In genomic region chr18:9739516-9739915, GRCh38 we compare ENCODE assay signal across 23 cellular contexts. TPM values are rescaled to one million over a fixed set of nuclear protein-coding genes. Genes with fewer than 3 reads are reported as not detected.
DNase-seq lines count a peak whose midpoint lies in the region; ATAC-seq and TF ChIP-seq lines count a peak whose summit lies in the region.
"Had no signal": no experiment of that assay in that cellular context is flagged by ENCODE, and none has a peak within 500 bp of the region (broad histone marks: within the 10 kb centered on the region; RNA-seq: fewer than 3 reads in every experiment).

No MANE protein-coding gene starts in this region.

- H3K18ac ChIP-seq in neuronal stem cell (ENCODE audit: low read length) = no peak overlapping the region

- no peak overlapping the region for H2AFZ ChIP-seq in neuronal stem cell (ENCODE audit: low read length)

- intact Hi-C loops in head of caudate nucleus (cut with DNase I) (no loop called here), A673 (cut with micrococcal nuclease; ENCODE audit: unreplicated experiment) (no loop called here)

- H3K27me3 ChIP-seq in neuronal stem cell (ENCODE audit: control insufficient read depth in 3 of 3, insufficient read depth in 3 of 3, low read depth in 1 of 3, low read length in 3 of 3) (no peaks in the 10 kb centered on the region), A673 (replicated peaks; ENCODE audit: insufficient read depth, low read depth, low read length, poor library complexity) (no peaks in the 10 kb centered on the region)
- H3K27me3 ChIP-seq: vagina had no signal

- H3K4ac ChIP-seq in neuronal stem cell (ENCODE audit: low read length) = no peak overlapping the region

- H2BK120ac ChIP-seq in neuronal stem cell (ENCODE audit: low read depth, low read length) = no peak overlapping the region

- H2BK12ac ChIP-seq in neuronal stem cell (ENCODE audit: low read length) = no peak overlapping the region

- POLR2A ChIA-PET in A673 (lab: Charles Lee; ENCODE audit: low non-redundant PET) = no interaction called here

- DNase-seq in ELR (ENCODE audit: low read depth) = peak; percentile 22
- DNase-seq in epithelial cell of esophagus (ENCODE audit: low read depth) = no peak
- no peak for DNase-seq in osteocyte (ENCODE audit: extremely low spot score, unreplicated experiment)
- no peak for DNase-seq in HK-2 (ENCODE audit: unreplicated experiment)
- no peak for DNase-seq in neuronal stem cell (ENCODE audit: low spot score)
- DNase-seq in head of caudate nucleus = no peak
- no peak for DNase-seq in A673 (ENCODE audit: low spot score)
- DNase-seq: activated CD4-positive, alpha-beta T cell treated with anti-CD3 and anti-CD28 coated beads, Interleukin-2, amount 10 ng/mL, durations not matched to agents 24 days and 14 days; activated naive CD4-positive, alpha-beta T cell treated with anti-CD3 and anti-CD28 coated beads, Interleukin-2, amount 50 U/mL, for 16 hours; aorta; CD4-positive, alpha-beta T cell; cerebellar nuclear complex; GDM1; MV-4-11; natural killer cell; NCI-H1694; NCI-H526 treated with DMSO at 0.1 percent for 48 hours; T-helper 17 cell had no signal

- no peaks in the 10 kb centered on the region for H3K9me3 Mint-ChIP-seq in osteocyte (ENCODE audit: unreplicated experiment)
- H3K9me3 Mint-ChIP-seq: activated CD4-positive, alpha-beta T cell treated with anti-CD3 and anti-CD28 coated beads, Interleukin-2, amount 10 ng/mL, durations not matched to agents 24 days and 14 days; CD4-positive, alpha-beta T cell; natural killer cell had no signal

- CTCF ChIA-PET in A673 (lab: Charles Lee) = no interaction called here

- no peak overlapping the region for H2AK5ac ChIP-seq in neuronal stem cell (ENCODE audit: low read depth, low read length)

- H3K36me3 Mint-ChIP-seq in osteocyte (ENCODE audit: unreplicated experiment) = peaks cover 4% of the 10 kb centered on the region
- H3K36me3 Mint-ChIP-seq: mesothelial cell of epicardium, natural killer cell had no signal

- H2BK5ac ChIP-seq in neuronal stem cell (ENCODE audit: low read length) = no peak overlapping the region

- H3K4me1 ChIP-seq in neuronal stem cell (ENCODE audit: control insufficient read depth in 2 of 2, insufficient read depth in 1 of 2, low read depth in 1 of 2, low read length in 2 of 2) = peaks cover 15 to 37% of the 10 kb centered on the region in 2 donors
- H3K4me1 ChIP-seq in A673 (ENCODE audit: insufficient read depth, low read length, poor library complexity, severe bottlenecking) = peaks cover 25% of the 10 kb centered on the region
- H3K4me1 ChIP-seq: prostate gland had no signal

- no peak overlapping the region for H3K9ac ChIP-seq in neuronal stem cell (ENCODE audit: low read depth, low read length, poor library complexity)

- H4K8ac ChIP-seq in neuronal stem cell (ENCODE audit: low read depth, low read length) = no peak overlapping the region

- H3K23ac ChIP-seq in neuronal stem cell (ENCODE audit: low read depth, low read length, poor library complexity) = no peak overlapping the region

- no peaks in the 10 kb centered on the region for H3K79me1 ChIP-seq in neuronal stem cell (ENCODE audit: low read depth, low read length)

- H3K27ac ChIP-seq in neuronal stem cell (replicated peaks; ENCODE audit: low read length) (no peak overlapping the region), A673 (ENCODE audit: low read depth, low read length, poor library complexity, severe bottlenecking) (no peak overlapping the region)
- H3K27ac ChIP-seq: prostate gland, vagina had no signal

- H3K27me3 Mint-ChIP-seq in osteocyte (ENCODE audit: unreplicated experiment) = no peaks in the 10 kb centered on the region

- H3K4me3 ChIP-seq in epithelial cell of esophagus (ENCODE audit: low read length) (no peak overlapping the region), neuronal stem cell (ENCODE audit: low read length in 2 of 2) (no peak overlapping the region), A673 (ENCODE audit: low read depth, low read length, poor library complexity, severe bottlenecking) (no peak overlapping the region)
- H3K4me3 ChIP-seq: prostate gland, vagina had no signal

- no CpG with 5 or more reads among the region's 1 CpG for whole genome bisulfite sequencing in neuronal stem cell (ENCODE audit: extremely low coverage in 2 of 2, insufficient read length in 2 of 2, insufficient replicate concordance in 1 of 2), 2 donors

- BruUV-seq in A673 (replicated peaks; lab: Mats Ljungman, UMichigan) = no TSS peak

- no peaks in the 10 kb centered on the region for H3K9me3 ChIP-seq in neuronal stem cell (replicated peaks in 1 of 2; ENCODE audit: control insufficient read depth in 2 of 2, insufficient read depth in 1 of 2, low read depth in 1 of 2, low read length in 2 of 2)
- H3K9me3 ChIP-seq in A673 (ENCODE audit: low read depth, low read length, poor library complexity, severe bottlenecking) = no peaks in the 10 kb centered on the region
- H3K9me3 ChIP-seq: prostate gland, vagina had no signal

- H3K36me3 ChIP-seq in neuronal stem cell (replicated peaks in 1 of 2; ENCODE audit: control insufficient read depth in 2 of 2, insufficient read depth in 2 of 2, low read length in 2 of 2) = no peaks in the 10 kb centered on the region
- H3K36me3 ChIP-seq in A673 (ENCODE audit: insufficient read depth, low read length, poor library complexity, severe bottlenecking) = no peaks in the 10 kb centered on the region
- H3K36me3 ChIP-seq: prostate gland, vagina had no signal

- ATAC-seq in SK-N-SH treated with all-trans-retinoic acid at 6 μM for 48 hours = 0 out of 3 replicates have a peak, but pooled peaks have one; percentile 10
- ATAC-seq: natural killer cell, T-helper 17 cell had no signal

- H3K4me1 Mint-ChIP-seq in osteocyte (ENCODE audit: unreplicated experiment) = peaks cover 47% of the 10 kb centered on the region
- H3K4me1 Mint-ChIP-seq: T-helper 17 cell had no signal

- no peak overlapping the region for H2BK15ac ChIP-seq in neuronal stem cell (ENCODE audit: low read length)

- H3K27ac Mint-ChIP-seq in osteocyte (ENCODE audit: unreplicated experiment) = peak overlapping the region; percentile 15
- H3K27ac Mint-ChIP-seq: activated CD4-positive, alpha-beta T cell treated with anti-CD3 and anti-CD28 coated beads, Interleukin-2, amount 10 ng/mL, durations not matched to agents 24 days and 14 days; CD4-positive, alpha-beta T cell; mesothelial cell of epicardium; natural killer cell; T-helper 17 cell had no signal

- H3K4me2 ChIP-seq in neuronal stem cell (ENCODE audit: insufficient read depth, low read length, poor library complexity, severe bottlenecking) = no peak overlapping the region

- H3K4me3 Mint-ChIP-seq in osteocyte (ENCODE audit: unreplicated experiment) = no peak overlapping the region
- H3K4me3 Mint-ChIP-seq: activated CD4-positive, alpha-beta T cell treated with anti-CD3 and anti-CD28 coated beads, Interleukin-2, amount 10 ng/mL, durations not matched to agents 24 days and 14 days; CD4-positive, alpha-beta T cell; mesothelial cell of epicardium; natural killer cell; T-helper 17 cell had no signal

- H4K91ac ChIP-seq in neuronal stem cell (ENCODE audit: low read depth, low read length, poor library complexity) = no peak overlapping the region

- TF ChIP-seq CTCF in epithelial cell of esophagus (IDR thresholded peaks at IDR 0.05; ENCODE audit: insufficient read depth, low read depth, low read length, missing control alignments) = peak; percentile 5
- no peak for TF ChIP-seq CTCF in osteocyte (IDR thresholded peaks at IDR 0.05)
- no peak for TF ChIP-seq CTCF in A673 (conservative IDR thresholded peaks at IDR 0.05; ENCODE audit: low read depth, low read length)

- no peak overlapping the region for H3K14ac ChIP-seq in neuronal stem cell (ENCODE audit: low read length)

TF ChIP-seq in SK-N-SH treated with all-trans-retinoic acid at 6 μM for 48 hours, 23 proteins besides CTCF, POLR2A, EP300 and RAD21 (continues in another document):
- TF ChIP-seq POU6F1 (CRISPR knock-in tag; IDR thresholded peaks at IDR 0.05; ENCODE audit: borderline replicate concordance, low read depth) = no peak
- TF ChIP-seq TCF4 (CRISPR knock-in tag; IDR thresholded peaks at IDR 0.05; ENCODE audit: borderline replicate concordance) = no peak
- TF ChIP-seq ZNF70 (CRISPR knock-in tag; IDR thresholded peaks at IDR 0.05) = no peak
- no peak for TF ChIP-seq ISL1 (CRISPR knock-in tag; IDR thresholded peaks at IDR 0.05)
- TF ChIP-seq ZFP3 (CRISPR knock-in tag; IDR thresholded peaks at IDR 0.05) = no peak
- TF ChIP-seq CREB5 (CRISPR knock-in tag; IDR thresholded peaks at IDR 0.05; ENCODE audit: low read depth) = no peak
- no peak for TF ChIP-seq ZNF565 (CRISPR knock-in tag; conservative IDR thresholded peaks at IDR 0.05; ENCODE audit: low read depth)
- no peak for TF ChIP-seq ZNF8 (CRISPR knock-in tag; IDR thresholded peaks at IDR 0.05)
- TF ChIP-seq TOX (CRISPR knock-in tag; IDR thresholded peaks at IDR 0.05; ENCODE audit: borderline replicate concordance) = no peak
- no peak for TF ChIP-seq OSR1 (CRISPR knock-in tag; IDR thresholded peaks at IDR 0.05)
- no peak for TF ChIP-seq ARNTL (CRISPR knock-in tag; IDR thresholded peaks at IDR 0.05; ENCODE audit: borderline replicate concordance, low read depth)
- no peak for TF ChIP-seq RARB (CRISPR knock-in tag; IDR thresholded peaks at IDR 0.05)

RNA-seq across cellular contexts. Expression of gene RAB31, which starts 31.4 kb away (rescaled TPM):
- total RNA-seq in osteocyte (90.8 and 97.2 TPM in 2 replicates), A673 (2021) (6.1 and 8.1 TPM in 2 replicates)
- polyA plus RNA-seq in neuronal stem cell (2013, experiment 1 of 2) = 30.4 TPM
- 34.5 TPM for polyA plus RNA-seq in neuronal stem cell (2013, experiment 2 of 2)
- total RNA-seq: activated CD4-positive, alpha-beta T cell treated with anti-CD3 and anti-CD28 coated beads, Interleukin-2, amount 10 ng/mL, durations not matched to agents 24 days and 14 days; OCI-LY7 had no signal

Comparison
In these comparisons a context has a peak if more than half of its experiments do, and no peak if none do; other contexts are left out.
1. RNA of gene RAB31, which starts 31.4 kb away (total RNA-seq): 90.8 to 97.2 TPM in osteocyte; 6.1 to 8.1 TPM in A673; every median in the first group is over 10 times any median in the second.